Comparison of ENCODE assay signal across 1 cellular context in genomic region chr12:93573552-93574223, GRCh38.
TF ChIP-seq lines count a peak whose summit lies in the region.

No MANE protein-coding gene starts in this region.

TF ChIP-seq in HepG2, 621 proteins besides CTCF, POLR2A, EP300 and RAD21 (continued from another document):
- no peak for TF ChIP-seq DPF2 (CRISPR knock-in tag; IDR thresholded peaks at IDR 0.05; ENCODE audit: borderline replicate concordance, low read depth)
- TF ChIP-seq, protein P1, sequence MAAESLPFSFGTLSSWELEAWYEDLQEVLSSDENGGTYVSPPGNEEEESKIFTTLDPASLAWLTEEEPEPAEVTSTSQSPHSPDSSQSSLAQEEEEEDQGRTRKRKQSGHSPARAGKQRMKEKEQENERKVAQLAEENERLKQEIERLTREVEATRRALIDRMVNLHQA (CRISPR knock-in tag; IDR thresholded peaks at IDR 0.05): no peak
- TF ChIP-seq TFE3 (CRISPR knock-in tag; IDR thresholded peaks at IDR 0.05): no peak
- no peak for TF ChIP-seq HCFC1 (IDR thresholded peaks at IDR 0.05; ENCODE audit: low read depth, low read length)
- no peak for TF ChIP-seq ZNF556 (CRISPR knock-in tag; IDR thresholded peaks at IDR 0.05; ENCODE audit: borderline replicate concordance)
- no peak for TF ChIP-seq ZNF629 (CRISPR knock-in tag; conservative IDR thresholded peaks at IDR 0.05)
- TF ChIP-seq TEAD3 (CRISPR knock-in tag; optimal IDR thresholded peaks at IDR 0.05; ENCODE audit: borderline replicate concordance): no peak
- no peak for TF ChIP-seq JUND (CRISPR knock-in tag; IDR thresholded peaks at IDR 0.05)
- no peak for TF ChIP-seq BATF2 (CRISPR knock-in tag; IDR thresholded peaks at IDR 0.05)
- TF ChIP-seq ZSCAN20 (CRISPR knock-in tag; IDR thresholded peaks at IDR 0.05; ENCODE audit: borderline replicate concordance): no peak
